In the genomic region with DNA sequence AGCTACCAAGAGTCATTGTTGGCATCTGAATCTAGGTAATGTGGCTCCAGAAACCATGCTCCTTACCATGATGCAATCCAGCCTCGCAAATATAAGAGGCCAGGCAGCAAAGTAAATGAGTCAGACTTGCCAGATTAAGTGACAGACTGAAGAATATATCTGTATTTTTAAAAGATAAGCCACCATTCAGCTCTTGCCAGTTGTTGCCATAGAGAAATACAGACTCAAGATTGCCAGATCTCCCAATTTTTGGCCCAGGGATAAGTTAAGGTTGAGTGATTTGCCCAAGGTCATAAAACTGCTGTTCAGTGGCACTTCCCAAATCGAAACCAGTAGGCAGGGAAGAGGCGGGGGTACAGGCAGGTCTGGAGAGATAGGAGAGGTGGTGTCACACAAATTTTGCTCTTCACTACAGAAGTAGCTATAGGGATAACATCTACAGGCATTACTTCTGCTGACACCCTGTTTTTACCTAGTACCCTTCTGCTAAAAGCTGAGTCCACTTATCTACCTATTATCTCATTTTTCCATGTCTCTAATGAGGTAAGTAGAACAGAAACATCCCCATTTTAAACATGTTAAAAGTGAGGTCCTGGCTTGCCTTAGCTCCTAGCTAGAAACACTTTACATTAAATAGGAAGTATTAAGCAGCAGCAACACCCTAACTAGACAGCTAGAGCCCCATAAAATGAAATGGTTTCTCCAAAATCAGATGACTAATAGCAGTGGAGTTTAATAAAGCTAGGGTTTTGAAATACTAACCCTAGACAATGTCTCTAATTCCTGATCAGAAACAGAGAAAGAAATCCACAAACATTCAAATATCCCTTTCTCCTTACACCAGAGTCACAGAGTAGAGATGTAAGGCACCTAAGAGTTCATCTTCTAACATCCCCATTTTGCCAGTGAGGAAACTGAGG, we compare ENCODE assay signal across 8 cellular contexts. TPM values are rescaled to one million over a fixed set of nuclear protein-coding genes. Genes with fewer than 3 reads are reported as not detected.
DNase-seq lines count a peak whose midpoint lies in the region; ATAC-seq, FAIRE-seq and TF ChIP-seq lines count a peak whose summit lies in the region.

No MANE protein-coding gene starts in this region.

- TF ChIP-seq CTCF in AG10803 (conservative IDR thresholded peaks at IDR 0.05; ENCODE audit: low read length) (no peak), GM13977 (IDR thresholded peaks at IDR 0.05; ENCODE audit: extremely low read depth, insufficient read depth, missing control alignments) (no peak), tibial artery (IDR thresholded peaks at IDR 0.05) (no peak)

- peak; percentile 26 for ATAC-seq in left lobe of liver
- no peak for ATAC-seq in activated CD8-positive, alpha-beta memory T cell treated with anti-CD3 and anti-CD28 coated beads, Interleukin-2, amount 10 ng/mL, durations not matched to agents 7 days and 5 days

- in situ Hi-C loops in GM13977 (cut with MboI; ENCODE audit: low pct_unique_long_range_greater_than_20kb, low sequenced_read_pairs, unreplicated experiment): no loop called here

- peaks cover 0 to 68% (median 26%) of the 10 kb centered on the region in 4 donors for H3K4me1 ChIP-seq in tibial artery

- H3K27me3 ChIP-seq in tibial artery: no peaks in the 10 kb centered on the region

- no peaks in the 10 kb centered on the region for H3K27me3 Mint-ChIP-seq in activated naive CD8-positive, alpha-beta T cell treated with anti-CD3 and anti-CD28 coated beads for 36 hours
- no peaks in the 10 kb centered on the region for H3K27me3 Mint-ChIP-seq in activated CD8-positive, alpha-beta memory T cell treated with anti-CD3 and anti-CD28 coated beads, Interleukin-2, amount 10 ng/mL, durations not matched to agents 7 days and 5 days

- DNase-seq in AG10803 (ENCODE audit: low read depth) (peak; percentile 67), HTR-8/SVneo (ENCODE audit: insufficient read length, low spot score) (peak; percentile 51), left lobe of liver (ENCODE audit: low spot score) (no peak), GM13977 (ENCODE audit: low spot score) (no peak), NCI-H2171 (lab: John Stamatoyannopoulos, UW) (no peak), tibial artery (no peak)
- peak; percentile 30 for DNase-seq in activated naive CD8-positive, alpha-beta T cell treated with anti-CD3 and anti-CD28 coated beads for 36 hours
- DNase-seq in activated CD8-positive, alpha-beta memory T cell treated with anti-CD3 and anti-CD28 coated beads, Interleukin-2, amount 10 ng/mL, durations not matched to agents 7 days and 5 days: no peak

- no peaks in the 10 kb centered on the region for H3K9me3 Mint-ChIP-seq in activated naive CD8-positive, alpha-beta T cell treated with anti-CD3 and anti-CD28 coated beads for 36 hours
- no peaks in the 10 kb centered on the region for H3K9me3 Mint-ChIP-seq in activated CD8-positive, alpha-beta memory T cell treated with anti-CD3 and anti-CD28 coated beads, Interleukin-2, amount 10 ng/mL, durations not matched to agents 7 days and 5 days (ENCODE audit: low read depth)

- peak overlapping the region; percentile 96 for H3K27ac Mint-ChIP-seq in activated naive CD8-positive, alpha-beta T cell treated with anti-CD3 and anti-CD28 coated beads for 36 hours
- H3K27ac Mint-ChIP-seq in activated CD8-positive, alpha-beta memory T cell treated with anti-CD3 and anti-CD28 coated beads, Interleukin-2, amount 10 ng/mL, durations not matched to agents 7 days and 5 days: no peak overlapping the region

- no peaks in the 10 kb centered on the region for H3K36me3 ChIP-seq in tibial artery

- 0 out of 2 replicates have a peak overlapping the region, but pooled peaks have one; percentile 5 for H3K4me3 ChIP-seq in AG10803 (ENCODE audit: low read length)
- no peak overlapping the region for H3K4me3 ChIP-seq in tibial artery

- H3K27ac ChIP-seq in tibial artery: no peak overlapping the region

- CTCF ChIA-PET in activated CD8-positive, alpha-beta memory T cell treated with anti-CD3 and anti-CD28 coated beads, Interleukin-2, amount 10 ng/mL, durations not matched to agents 7 days and 5 days (lab: Charles Lee): interaction anchor here (1.0 to 1.3 kb wide), 4 partner anchors 17 to 327 kb away, joined by 3 to 6 read pairs (median 4); no protein-coding TSS in a partner anchor

- intact Hi-C loops in tibial artery (cut with DNase I; ENCODE audit: low total_unique reads): no loop called here

- H3K4me3 Mint-ChIP-seq in activated naive CD8-positive, alpha-beta T cell treated with anti-CD3 and anti-CD28 coated beads for 36 hours: peak overlapping the region; percentile 53
- H3K4me3 Mint-ChIP-seq in activated CD8-positive, alpha-beta memory T cell treated with anti-CD3 and anti-CD28 coated beads, Interleukin-2, amount 10 ng/mL, durations not matched to agents 7 days and 5 days: no peak overlapping the region

- H3K9me3 ChIP-seq in tibial artery: no peaks in the 10 kb centered on the region

- peaks cover 74% of the 10 kb centered on the region for H3K4me1 Mint-ChIP-seq in activated naive CD8-positive, alpha-beta T cell treated with anti-CD3 and anti-CD28 coated beads for 36 hours
- H3K4me1 Mint-ChIP-seq in activated CD8-positive, alpha-beta memory T cell treated with anti-CD3 and anti-CD28 coated beads, Interleukin-2, amount 10 ng/mL, durations not matched to agents 7 days and 5 days: peaks cover 39% of the 10 kb centered on the region

- no peak for FAIRE-seq in HTR-8/SVneo (lab: Jason Lieb, UNC)

- H3K36me3 Mint-ChIP-seq in activated naive CD8-positive, alpha-beta T cell treated with anti-CD3 and anti-CD28 coated beads for 36 hours: peaks cover 6% of the 10 kb centered on the region
- H3K36me3 Mint-ChIP-seq in activated CD8-positive, alpha-beta memory T cell treated with anti-CD3 and anti-CD28 coated beads, Interleukin-2, amount 10 ng/mL, durations not matched to agents 7 days and 5 days: peaks cover 5% of the 10 kb centered on the region

RNA-seq across cellular contexts. Expression of gene DCAF5, which starts 19.5 kb away (rescaled TPM):
- total RNA-seq in activated naive CD8-positive, alpha-beta T cell treated with anti-CD3 and anti-CD28 coated beads for 36 hours: 10 to 100 TPM; 33.4 to 35.1 TPM
- total RNA-seq in left lobe of liver: 31.9 TPM
- total RNA-seq in activated CD8-positive, alpha-beta memory T cell treated with anti-CD3 and anti-CD28 coated beads, Interleukin-2, amount 10 ng/mL, durations not matched to agents 7 days and 5 days: 10 to 100 TPM; 39.9 to 45.4 TPM

RNA-seq across cellular contexts. Expression of gene EXD2, which starts 57.8 kb away (rescaled TPM):
- total RNA-seq in activated naive CD8-positive, alpha-beta T cell treated with anti-CD3 and anti-CD28 coated beads for 36 hours: 10 to 100 TPM; 12.0 to 13.0 TPM
- 8.2 TPM for total RNA-seq in left lobe of liver
- 1 to 10 TPM; 5.5 to 6.1 TPM for total RNA-seq in activated CD8-positive, alpha-beta memory T cell treated with anti-CD3 and anti-CD28 coated beads, Interleukin-2, amount 10 ng/mL, durations not matched to agents 7 days and 5 days

Comparison
In these comparisons a context has a peak if more than half of its experiments do, and no peak if none do; other contexts are left out.
1. DNase-seq: peak in AG10803 (single experiment), HTR-8/SVneo (single experiment) and activated naive CD8-positive, alpha-beta T cell treated with anti-CD3 and anti-CD28 coated beads for 36 hours (single experiment); none in left lobe of liver (single experiment), GM13977 (single experiment), NCI-H2171 (single experiment), tibial artery (0 of 2) and activated CD8-positive, alpha-beta memory T cell treated with anti-CD3 and anti-CD28 coated beads, Interleukin-2, amount 10 ng/mL, durations not matched to agents 7 days and 5 days (single experiment).